ENCODE assay signal across 16 cellular contexts in the genomic region with DNA sequence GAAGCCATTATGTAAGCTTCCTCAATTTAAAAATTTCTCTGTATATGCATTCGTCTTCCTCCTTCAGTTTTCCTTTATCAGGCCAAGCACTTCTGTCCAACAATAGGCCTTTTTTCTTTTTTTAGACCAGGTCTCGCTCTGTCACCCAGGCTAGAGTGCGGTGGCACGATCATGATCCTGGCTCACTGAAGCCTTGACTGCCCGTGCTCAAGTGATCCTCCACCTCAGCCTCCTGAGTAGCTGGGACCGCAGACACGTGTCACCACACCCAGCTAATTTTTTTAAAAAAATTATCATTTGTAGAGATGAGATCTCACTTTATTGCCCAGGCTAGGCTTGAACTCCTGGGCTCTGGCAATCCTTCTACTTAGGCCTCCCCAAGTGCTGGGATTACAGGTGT. TPM values are rescaled to one million over a fixed set of nuclear protein-coding genes. Genes with fewer than 3 reads are reported as not detected.
A peak's percentile ranks its signal among the peaks of the same experiment; 100 is the strongest.
DNase-seq lines count a peak whose midpoint lies in the region; ATAC-seq and TF ChIP-seq lines count a peak whose summit lies in the region.
"Had no signal": no experiment of that assay in that cellular context is flagged by ENCODE, and none has a peak within 500 bp of the region (broad histone marks: within the 10 kb centered on the region; RNA-seq: fewer than 3 reads in every experiment).

No MANE protein-coding gene starts in this region.

- TF ChIP-seq POLR2A in breast epithelium (IDR thresholded peaks at IDR 0.05): no peak

- CTCF ChIA-PET in naive thymus-derived CD4-positive, alpha-beta T cell (lab: Charles Lee): interaction anchor here (0.6 to 1.0 kb wide), 4 partner anchors 11 to 1392 kb away, joined by 3 to 5 read pairs (median 4); a partner anchor contains a TSS

- H3K27me3 Mint-ChIP-seq in naive thymus-derived CD4-positive, alpha-beta T cell: no peaks in the 10 kb centered on the region

- H3K36me3 ChIP-seq in naive thymus-derived CD4-positive, alpha-beta T cell (ENCODE audit: control insufficient read depth in 2 of 3, insufficient read depth in 3 of 3, low read length in 3 of 3): no peaks in the 10 kb centered on the region
- no peaks in the 10 kb centered on the region for H3K36me3 ChIP-seq in breast epithelium

- DNase-seq in naive thymus-derived CD4-positive, alpha-beta T cell: no peak
- no peak for DNase-seq in NCI-H69 (lab: John Stamatoyannopoulos, UW)
- no peak for DNase-seq in NCI-H2227 treated with DMSO at 0.1 percent for 48 hours (lab: John Stamatoyannopoulos, UW)
- no peak for DNase-seq in NCI-H82 (lab: John Stamatoyannopoulos, UW)
- DNase-seq in breast epithelium (ENCODE audit: low spot score in 2 of 2): no peak
- DNase-seq: activated naive CD4-positive, alpha-beta T cell treated with Interleukin-2 at 50 U/mL for 16 hours; DMS 273 treated with DMSO at 0.1 percent for 48 hours; effector memory CD4-positive, alpha-beta T cell; mucosa of descending colon; NCI-H1417 treated with DMSO at 0.1 percent for 48 hours had no signal

- no peaks in the 10 kb centered on the region for H3K27me3 ChIP-seq in naive thymus-derived CD4-positive, alpha-beta T cell (ENCODE audit: control insufficient read depth in 2 of 2, insufficient read depth in 2 of 2, low read length in 2 of 2)
- H3K27me3 ChIP-seq in breast epithelium: no peaks in the 10 kb centered on the region

- peak overlapping the region in 5 of 9 donors; percentile 10 to 83 (median 21) for H3K27ac Mint-ChIP-seq in naive thymus-derived CD4-positive, alpha-beta T cell
- H3K27ac Mint-ChIP-seq: WTC11 had no signal

- H3K4me1 ChIP-seq in naive thymus-derived CD4-positive, alpha-beta T cell (ENCODE audit: control insufficient read depth in 2 of 2, insufficient read depth in 2 of 2, low read length in 2 of 2): no peaks in the 10 kb centered on the region
- no peaks in the 10 kb centered on the region for H3K4me1 ChIP-seq in breast epithelium

- no peak overlapping the region for H3K4me3 ChIP-seq in naive thymus-derived CD4-positive, alpha-beta T cell (ENCODE audit: low read length)
- H3K4me3 ChIP-seq in breast epithelium: no peak overlapping the region
- H3K4me3 ChIP-seq: mucosa of descending colon, skin epidermis had no signal

- peaks cover 0 to 13% (median 5%) of the 10 kb centered on the region in 5 donors for H3K36me3 Mint-ChIP-seq in naive thymus-derived CD4-positive, alpha-beta T cell
- H3K36me3 Mint-ChIP-seq: WTC11 had no signal

- TF ChIP-seq CTCF in breast epithelium (IDR thresholded peaks at IDR 0.05): no peak

- H3K9me3 Mint-ChIP-seq in naive thymus-derived CD4-positive, alpha-beta T cell: no peaks in the 10 kb centered on the region
- H3K9me3 Mint-ChIP-seq: WTC11 had no signal

- ATAC-seq in GM18511 (IDR thresholded peaks at IDR 0.05; ENCODE audit: unreplicated experiment) (peak; percentile 86), GM21528 (IDR thresholded peaks at IDR 0.05; ENCODE audit: low FRiP score, unreplicated experiment) (peak; percentile 72), HG03565 (IDR thresholded peaks at IDR 0.05; ENCODE audit: unreplicated experiment) (peak; percentile 40)
- ATAC-seq in naive thymus-derived CD4-positive, alpha-beta T cell: peak; percentile 38
- ATAC-seq: mucosa of descending colon, Panc1, WTC11 had no signal

- POLR2A ChIA-PET in naive thymus-derived CD4-positive, alpha-beta T cell (lab: Charles Lee): interaction anchor here (1.6 kb wide), 1 partner anchor 12 kb away, joined by 6 read pairs; no protein-coding TSS in a partner anchor

- peak overlapping the region in 3 of 10 donors; percentile 0 to 38 (median 7) for H3K4me3 Mint-ChIP-seq in naive thymus-derived CD4-positive, alpha-beta T cell
- H3K4me3 Mint-ChIP-seq: WTC11 had no signal

- H3K9me3 ChIP-seq in naive thymus-derived CD4-positive, alpha-beta T cell (ENCODE audit: control insufficient read depth in 2 of 3, low read length in 3 of 3): no peaks in the 10 kb centered on the region
- H3K9me3 ChIP-seq in breast epithelium: no peaks in the 10 kb centered on the region
- H3K9me3 ChIP-seq: mucosa of descending colon had no signal

- peaks cover 14 to 68% (median 53%) of the 10 kb centered on the region in 7 donors for H3K4me1 Mint-ChIP-seq in naive thymus-derived CD4-positive, alpha-beta T cell

- no peak overlapping the region for H3K27ac ChIP-seq in naive thymus-derived CD4-positive, alpha-beta T cell (ENCODE audit: low read depth, low read length)
- H3K27ac ChIP-seq in breast epithelium: no peak overlapping the region
- H3K27ac ChIP-seq: skin epidermis had no signal

- intact Hi-C loops in naive thymus-derived CD4-positive, alpha-beta T cell (cut with micrococcal nuclease): no loop called here
- intact Hi-C loops in breast epithelium (cut with DNase I; ENCODE audit: low total_unique reads): no loop called here

RNA-seq across cellular contexts. Expression of a gene that starts 25.8 kb away (rescaled TPM):
- total RNA-seq in naive thymus-derived CD4-positive, alpha-beta T cell: 100 to 1,000 TPM in 1 of 5 experiments, 10 to 100 TPM in 4; 55.2 to 102 (median 67.3) TPM
- 10 to 100 TPM; 72.8 to 78.8 TPM for polyA plus RNA-seq in naive thymus-derived CD4-positive, alpha-beta T cell
- total RNA-seq in breast epithelium: 10 to 100 TPM; 43.5 to 57.8 (median 46.9) TPM

RNA-seq across cellular contexts. Expression of a gene that starts 29.5 kb away (rescaled TPM):
- total RNA-seq in naive thymus-derived CD4-positive, alpha-beta T cell: 10 to 100 TPM; 23.9 to 32.2 (median 27.0) TPM
- 10 to 100 TPM; 10.1 to 13.4 TPM for polyA plus RNA-seq in naive thymus-derived CD4-positive, alpha-beta T cell
- total RNA-seq in breast epithelium: 10 to 100 TPM; 38.9 to 66.3 (median 47.2) TPM
